In the genomic region with DNA sequence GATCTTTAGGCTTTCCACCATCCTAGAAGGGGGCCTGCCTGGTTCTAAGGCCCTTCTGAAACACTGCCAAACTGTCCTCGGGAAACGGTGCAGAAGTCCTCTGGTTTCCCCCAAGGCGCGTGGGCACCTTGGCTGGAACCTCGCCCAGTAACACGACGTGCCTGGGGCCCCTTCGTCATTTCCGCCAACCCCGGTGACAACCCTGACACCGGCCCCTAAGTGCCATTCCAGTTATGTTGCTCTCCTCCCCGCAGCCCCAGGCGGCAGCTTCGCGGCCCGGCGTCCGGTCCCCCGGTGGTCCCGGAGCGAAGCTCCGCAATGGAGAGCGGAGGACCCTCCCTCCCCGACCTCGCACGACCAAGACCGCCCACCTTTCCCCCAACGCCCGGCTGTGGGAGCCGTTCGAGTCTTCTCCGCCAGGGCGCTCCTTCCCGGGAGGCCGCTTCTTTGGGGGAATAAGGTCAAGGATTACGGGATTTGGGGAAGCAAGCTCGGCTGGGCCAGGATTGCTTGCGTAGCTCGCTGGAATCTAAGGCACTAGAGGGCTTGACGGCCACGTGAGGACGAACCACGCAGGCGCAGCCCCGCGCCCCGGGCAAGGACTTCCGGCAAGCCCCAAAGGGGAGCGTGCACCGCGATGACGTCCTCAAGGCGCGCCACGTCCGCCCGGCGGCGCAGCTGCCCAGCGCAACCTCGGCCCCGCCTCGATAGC, we compare ENCODE assay signal across 8 cellular contexts. TPM values are rescaled to one million over a fixed set of nuclear protein-coding genes. Genes with fewer than 3 reads are reported as not detected.
DNase-seq lines count a peak whose midpoint lies in the region; ATAC-seq, FAIRE-seq and TF ChIP-seq lines count a peak whose summit lies in the region.

No MANE protein-coding gene starts in this region.

- no peaks in the 10 kb centered on the region for H3K27me3 Mint-ChIP-seq in T-helper 1 cell treated with Interleukin-12 subunit alpha and Interleukin-12 subunit beta and Interleukin-4 antibody, amounts not matched to agents 30 μg/mL and 1 μg/mL, for 36 hours (ENCODE audit: low read depth)

- no peaks in the 10 kb centered on the region for H3K9me3 Mint-ChIP-seq in T-helper 1 cell treated with Interleukin-12 subunit alpha and Interleukin-12 subunit beta and Interleukin-4 antibody, amounts not matched to agents 30 μg/mL and 1 μg/mL, for 36 hours

- TF ChIP-seq CTCF in GM13977 (IDR thresholded peaks at IDR 0.05; ENCODE audit: extremely low read depth, insufficient read depth, missing control alignments) (no peak), psoas muscle (IDR thresholded peaks at IDR 0.05) (no peak)

- intact Hi-C loops in right cardiac atrium (cut with DNase I) (loop anchor here in 1 of 4 donors (2.0 kb wide), 1 partner anchor 56 kb away; a partner anchor contains a TSS), psoas muscle (cut with DNase I) (loop anchor here (10.0 kb wide), 2 partner anchors 272 to 302 kb away; a partner anchor contains a TSS)

- H3K36me3 ChIP-seq in psoas muscle (ENCODE audit: insufficient read depth in 1 of 2, low read depth in 1 of 2), result peaks cover 3 to 37% of the 10 kb centered on the region in 2 donors

- H3K4me3 ChIP-seq in right cardiac atrium (ENCODE audit: low read length) (peak overlapping the region; percentile 72), psoas muscle (peak overlapping the region; percentile 92)

- FAIRE-seq in urothelium cell line (lab: Jason Lieb, UNC), result peak; percentile 98

- peak overlapping the region; percentile 97 for H3K4me3 Mint-ChIP-seq in T-helper 1 cell treated with Interleukin-12 subunit alpha and Interleukin-12 subunit beta and Interleukin-4 antibody, amounts not matched to agents 30 μg/mL and 1 μg/mL, for 36 hours

- H3K27ac Mint-ChIP-seq in T-helper 1 cell treated with Interleukin-12 subunit alpha and Interleukin-12 subunit beta and Interleukin-4 antibody, amounts not matched to agents 30 μg/mL and 1 μg/mL, for 36 hours, result peak overlapping the region; percentile 100

- WGBS in right cardiac atrium, result under 1% methylated on average over 63 of the region's 63 CpGs
- 0 to 1% (median 1%) methylated on average over 40 to 63 of the region's 63 CpGs for WGBS in psoas muscle, 3 donors

- H3K9me3 ChIP-seq in right cardiac atrium (ENCODE audit: control insufficient read depth, low read length), result no peaks in the 10 kb centered on the region
- no peaks in the 10 kb centered on the region for H3K9me3 ChIP-seq in psoas muscle

- H3K4me1 Mint-ChIP-seq in T-helper 1 cell treated with Interleukin-12 subunit alpha and Interleukin-12 subunit beta and Interleukin-4 antibody, amounts not matched to agents 30 μg/mL and 1 μg/mL, for 36 hours (ENCODE audit: low read depth), result peaks cover 16% of the 10 kb centered on the region

- peak; percentile 44 for ATAC-seq in HG02884 (IDR thresholded peaks at IDR 0.05; ENCODE audit: unreplicated experiment)
- ATAC-seq in right cardiac atrium, result peak; percentile 87 to 90
- ATAC-seq in psoas muscle, result peak; percentile 85 to 86 (median 86)

- peaks cover 7% of the 10 kb centered on the region for H3K36me3 Mint-ChIP-seq in T-helper 1 cell treated with Interleukin-12 subunit alpha and Interleukin-12 subunit beta and Interleukin-4 antibody, amounts not matched to agents 30 μg/mL and 1 μg/mL, for 36 hours (ENCODE audit: low read depth)

- H3K27me3 ChIP-seq in right cardiac atrium (ENCODE audit: control insufficient read depth, insufficient read depth) (no peaks in the 10 kb centered on the region), psoas muscle (ENCODE audit: insufficient read depth in 3 of 3, low read length in 2 of 3) (no peaks in the 10 kb centered on the region)

- DNase-seq in GM13977 (ENCODE audit: low spot score) (peak; percentile 99), NCI-H1694 (lab: John Stamatoyannopoulos, UW) (peak; percentile 86), right cardiac atrium (peak; percentile 99 to 100 (median 99)), psoas muscle (peak; percentile 99 to 100), urothelium cell line (ENCODE audit: low spot score) (peak; percentile 96)

- in situ Hi-C loops in GM13977 (cut with MboI; ENCODE audit: low pct_unique_long_range_greater_than_20kb, low sequenced_read_pairs, unreplicated experiment), result no loop called here

- H3K27ac ChIP-seq in angular gyrus (ENCODE audit: low read depth, low read length), result peak overlapping the region; percentile 99
- H3K27ac ChIP-seq in right cardiac atrium (ENCODE audit: low read length), result peak overlapping the region; percentile 99
- H3K27ac ChIP-seq in psoas muscle, result peak overlapping the region; percentile 100

- peaks cover 4% of the 10 kb centered on the region for H3K4me1 ChIP-seq in right cardiac atrium (ENCODE audit: control insufficient read depth, insufficient read depth, low read length)
- peaks cover 30% of the 10 kb centered on the region for H3K4me1 ChIP-seq in psoas muscle

RNA-seq across cellular contexts. Expression of a gene that starts 0.6 kb away (rescaled TPM):
- total RNA-seq in right cardiac atrium, result 100 to 1,000 TPM; 188 to 203 (median 195) TPM
- polyA plus RNA-seq in right cardiac atrium, result 162 TPM
- total RNA-seq in psoas muscle, result 100 to 1,000 TPM; 103 to 145 (median 113) TPM
- polyA plus RNA-seq in psoas muscle, result 100 to 1,000 TPM; 105 to 181 (median 105) TPM

RNA-seq across cellular contexts. Expression of a gene that starts 29.0 kb away (rescaled TPM):
- total RNA-seq in right cardiac atrium, result 10 to 100 TPM; 45.7 to 60.4 (median 49.3) TPM
- polyA plus RNA-seq in right cardiac atrium, result 64.4 TPM
- total RNA-seq in psoas muscle, result 10 to 100 TPM; 43.6 to 74.7 (median 53.9) TPM
- polyA plus RNA-seq in psoas muscle, result 10 to 100 TPM; 53.9 to 76.2 (median 66.3) TPM

RNA-seq across cellular contexts. Expression of a gene that starts 30.9 kb away (rescaled TPM):
- total RNA-seq in right cardiac atrium (under 1 TPM; 0.36 to 0.59 (median 0.43) TPM), psoas muscle (under 1 TPM; 0.30 to 0.84 (median 0.55) TPM)
- polyA plus RNA-seq in right cardiac atrium (0.48 TPM), psoas muscle (under 1 TPM in 2 of 3 donors, not detected in 1; 0.39 to 0.61 TPM)

RNA-seq across cellular contexts. Expression of a gene that starts 54.1 kb away (rescaled TPM):
- total RNA-seq in right cardiac atrium, result 1 to 10 TPM in 2 of 4 donors, under 1 TPM in 2; 0.65 to 1.4 (median 0.83) TPM
- polyA plus RNA-seq in right cardiac atrium, result 0.50 TPM
- total RNA-seq in psoas muscle, result under 1 TPM in 2 of 4 donors, not detected in 2; 0.25 to 0.27 TPM
- polyA plus RNA-seq in psoas muscle, result under 1 TPM; 0.04 to 0.12 (median 0.09) TPM

RNA-seq across cellular contexts. Expression of a gene that starts 54.4 kb away (rescaled TPM):
- total RNA-seq in right cardiac atrium (1 to 10 TPM; 2.5 to 6.3 (median 3.5) TPM), psoas muscle (1 to 10 TPM in 1 of 4 donors, under 1 TPM in 2, not detected in 1; 0.78 to 1.2 (median 0.84) TPM)
- polyA plus RNA-seq in right cardiac atrium (5.3 TPM), psoas muscle (1 to 10 TPM in 1 of 3 donors, under 1 TPM in 2; 0.65 to 1.4 (median 1.00) TPM)

Comparison
In these comparisons a context has a peak if more than half of its experiments do, and no peak if none do; other contexts are left out.
1. Peak in every context shown above with its lines: DNase-seq, ATAC-seq, H3K4me3 ChIP-seq and H3K27ac ChIP-seq.